ENCODE assay signal across 24 cellular contexts in genomic region chr6:8889514-8889913, GRCh38.
"Had no signal": no experiment of that assay in that cellular context is flagged by ENCODE, and none has a peak within 500 bp of the region (broad histone marks: within the 10 kb centered on the region; RNA-seq: fewer than 3 reads in every experiment).

No MANE protein-coding gene starts in this region.

- H3K4me3 ChIP-seq: neural progenitor cell, ovary, psoas muscle, right lobe of liver, sigmoid colon, stomach, thoracic aorta, thyroid gland, tibial nerve, upper lobe of right lung, uterus had no signal

- DNase-seq: natural killer cell; occipital lobe; ovary; posterior cingulate gyrus; psoas muscle; right cardiac atrium; right lobe of liver; sigmoid colon; small intestine; stimulated activated CD4-positive, alpha-beta T cell treated with anti-CD3 and anti-CD28 coated beads, Interleukin-15, amount 100 ng/mL, for 24 hours; stimulated activated CD4-positive, alpha-beta T cell treated with anti-CD3 and anti-CD28 coated beads, Interleukin-2, amount 100 ng/mL, for 24 hours; stimulated activated CD4-positive, alpha-beta T cell treated with anti-CD3 and anti-CD28 coated beads, Interleukin-2, amount 100 ng/mL, for 48 hours; stimulated activated CD4-positive, alpha-beta T cell treated with anti-CD3 and anti-CD28 coated beads, Interleukin-4, amount 100 ng/mL, for 24 hours; stimulated activated naive B cell treated with anti-CD40 and anti-IgM and Interleukin-4, amounts not matched to agents 10 μg/mL and 1 μg/mL and 100 μg/mL, for 72 hours; stimulated activated naive CD4-positive, alpha-beta T cell treated with Interleukin-2 at 50 U/mL for 16 hours; stomach; thyroid gland; upper lobe of right lung; uterus had no signal

- H3K9ac ChIP-seq: neural progenitor cell, parathyroid adenoma had no signal

- H2AFZ ChIP-seq: neural progenitor cell, parathyroid adenoma had no signal

- ATAC-seq: natural killer cell; psoas muscle; right cardiac atrium; stimulated activated effector memory CD8-positive, alpha-beta T cell treated with anti-CD3 and anti-CD28 coated beads, Interleukin-12 subunit alpha, Interleukin-12 subunit beta, amount 100 ng/mL, for 72 hours; stimulated activated naive B cell treated with anti-CD40 and anti-IgM and Interleukin-4, amounts not matched to agents 10 μg/mL and 1 μg/mL and 100 μg/mL, for 72 hours; upper lobe of right lung had no signal

- H3K4me1 ChIP-seq: neural progenitor cell, psoas muscle, right lobe of liver, sigmoid colon, stomach, thyroid gland, tibial nerve, upper lobe of right lung, uterus had no signal

- H3K27me3 ChIP-seq: neural progenitor cell, ovary, right lobe of liver, sigmoid colon, thyroid gland, tibial nerve, upper lobe of right lung, uterus had no signal

- H3K79me2 ChIP-seq: parathyroid adenoma had no signal

- H3K9me3 ChIP-seq: ovary, psoas muscle, right lobe of liver, sigmoid colon, stomach, thoracic aorta, thyroid gland, tibial nerve, upper lobe of right lung, uterus had no signal

- FAIRE-seq: small intestine had no signal

- H3K4me2 ChIP-seq: neural progenitor cell had no signal

- H3K27ac ChIP-seq: neural progenitor cell, ovary, parathyroid adenoma, psoas muscle, right lobe of liver, sigmoid colon, stomach, thoracic aorta, thyroid gland, tibial nerve, upper lobe of right lung, uterus had no signal

- H3K36me3 ChIP-seq: neural progenitor cell, ovary, right lobe of liver, sigmoid colon, stomach, thoracic aorta, thyroid gland, tibial nerve, upper lobe of right lung, uterus had no signal
